8 cellular contexts compared by ENCODE assay signal in genomic region chr3:20225769-20226168, GRCh38. TPM values are rescaled to one million over a fixed set of nuclear protein-coding genes. Genes with fewer than 3 reads are reported as not detected.
A peak's percentile ranks its signal among the peaks of the same experiment; 100 is the strongest.
DNase-seq lines count a peak whose midpoint lies in the region; ATAC-seq and TF ChIP-seq lines count a peak whose summit lies in the region.

No MANE protein-coding gene starts in this region.

- no peaks in the 10 kb centered on the region for H3K9me3 Mint-ChIP-seq in activated T-cell treated with anti-CD3 and anti-CD28 coated beads, Interleukin-2, amount 50 U/mL, for 4 hours
- H3K9me3 Mint-ChIP-seq in CD8-positive, alpha-beta T cell, result no peaks in the 10 kb centered on the region

- H3K9me2 ChIP-seq in Karpas-422 (replicated peaks; ENCODE audit: insufficient read depth, low read length), result no peaks in the 10 kb centered on the region

- H3K4me2 ChIP-seq in DND-41 (ENCODE audit: insufficient read depth, low read length) (no peak overlapping the region), Karpas-422 (ENCODE audit: low read depth, low read length, poor library complexity, severe bottlenecking) (no peak overlapping the region)

- no peaks in the 10 kb centered on the region for H3K27me3 ChIP-seq in DND-41 (ENCODE audit: insufficient read depth, low read length, poor library complexity)
- no peaks in the 10 kb centered on the region for H3K27me3 ChIP-seq in Karpas-422 (ENCODE audit: low read length)
- H3K27me3 ChIP-seq in WERI-Rb-1 (ENCODE audit: insufficient read depth, low read depth, severe bottlenecking), result no peaks in the 10 kb centered on the region
- no peaks in the 10 kb centered on the region for H3K27me3 ChIP-seq in kidney epithelial cell (ENCODE audit: control insufficient read depth, insufficient read depth, low read length)
- no peaks in the 10 kb centered on the region for H3K27me3 ChIP-seq in CD8-positive, alpha-beta T cell (ENCODE audit: insufficient read depth, low read length)

- H3K4me3 ChIP-seq in DND-41 (ENCODE audit: low read depth in 1 of 2, low read length in 2 of 2) (no peak overlapping the region), Karpas-422 (ENCODE audit: low read length) (no peak overlapping the region), WERI-Rb-1 (ENCODE audit: low read depth, low read length) (no peak overlapping the region), kidney epithelial cell (ENCODE audit: low read depth, low read length) (no peak overlapping the region)
- no peak overlapping the region for H3K4me3 ChIP-seq in CD8-positive, alpha-beta T cell (ENCODE audit: low read depth, low read length)

- H4K20me1 ChIP-seq in DND-41 (ENCODE audit: insufficient read depth, low read length), result no peaks in the 10 kb centered on the region
- no peaks in the 10 kb centered on the region for H4K20me1 ChIP-seq in Karpas-422 (ENCODE audit: insufficient read depth, low read depth, low read length)

- TF ChIP-seq CTCF in DND-41 (IDR thresholded peaks at IDR 0.05; ENCODE audit: borderline replicate concordance, extremely low read depth, low read length, poor library complexity, severe bottlenecking), result peak; percentile 31
- peak; percentile 33; the same call in 1 of the 2 replicates for TF ChIP-seq CTCF in WERI-Rb-1 (IDR thresholded peaks at IDR 0.05; ENCODE audit: low read depth, low read length)
- peak; percentile 27 for TF ChIP-seq CTCF in kidney epithelial cell (IDR thresholded peaks at IDR 0.05; ENCODE audit: insufficient read depth, low read length, poor library complexity, severe bottlenecking)
- TF ChIP-seq CTCF in CD8-positive, alpha-beta T cell (IDR thresholded peaks at IDR 0.05), result no peak

- H3K4me1 ChIP-seq in DND-41 (ENCODE audit: insufficient read depth, low read length) (no peaks in the 10 kb centered on the region), Karpas-422 (ENCODE audit: low read length) (no peaks in the 10 kb centered on the region)
- no peaks in the 10 kb centered on the region for H3K4me1 ChIP-seq in CD8-positive, alpha-beta T cell (ENCODE audit: insufficient read depth, low read length)

- POLR2A ChIA-PET in CD8-positive, alpha-beta T cell (lab: Charles Lee), result no interaction called here

- H3K27ac ChIP-seq in DND-41 (ENCODE audit: low read length) (no peak overlapping the region), Karpas-422 (ENCODE audit: low read length) (no peak overlapping the region), WERI-Rb-1 (no peak overlapping the region)
- no peak overlapping the region for H3K27ac ChIP-seq in CD8-positive, alpha-beta T cell (ENCODE audit: low read depth, low read length)

- no peak overlapping the region for H2AFZ ChIP-seq in DND-41 (ENCODE audit: low read depth, low read length)
- no peak overlapping the region for H2AFZ ChIP-seq in Karpas-422 (ENCODE audit: low read length)

- no peak overlapping the region for H3K27ac Mint-ChIP-seq in CD8-positive, alpha-beta T cell

- DNase-seq in DND-41 (no peak), Karpas-422 (peak; percentile 80), WERI-Rb-1 (no peak), kidney epithelial cell (ENCODE audit: low read depth) (no peak)
- DNase-seq in activated T-cell treated with anti-CD3 and anti-CD28 coated beads, Interleukin-2, amount 50 U/mL, for 4 hours, result no peak
- DNase-seq in CD8-positive, alpha-beta T cell, result no peak
- DNase-seq in activated naive CD4-positive, alpha-beta T cell treated with anti-CD3 and anti-CD28 coated beads, Interleukin-2, amount 50 U/mL, for 16 hours, result no peak

- ATAC-seq in DND-41 (ENCODE audit: insufficient read depth, low read depth) (no peak), HG03354 (IDR thresholded peaks at IDR 0.05; ENCODE audit: poor library complexity, severe bottlenecking, unreplicated experiment) (no peak)
- ATAC-seq in activated T-cell treated with anti-CD3 and anti-CD28 coated beads, Interleukin-2, amount 50 U/mL, for 4 hours, result no peak
- no peak for ATAC-seq in CD8-positive, alpha-beta T cell

- H3K4me1 Mint-ChIP-seq in activated T-cell treated with anti-CD3 and anti-CD28 coated beads, Interleukin-2, amount 50 U/mL, for 4 hours (ENCODE audit: low read depth), result no peaks in the 10 kb centered on the region
- H3K4me1 Mint-ChIP-seq in CD8-positive, alpha-beta T cell (ENCODE audit: low read depth), result no peaks in the 10 kb centered on the region

- no peaks in the 10 kb centered on the region for H3K36me3 Mint-ChIP-seq in activated T-cell treated with anti-CD3 and anti-CD28 coated beads, Interleukin-2, amount 50 U/mL, for 4 hours (ENCODE audit: insufficient read depth)
- no peaks in the 10 kb centered on the region for H3K36me3 Mint-ChIP-seq in CD8-positive, alpha-beta T cell

- no peaks in the 10 kb centered on the region for H3K9me3 ChIP-seq in DND-41 (ENCODE audit: insufficient read depth, low read length, severe bottlenecking)
- no peaks in the 10 kb centered on the region for H3K9me3 ChIP-seq in Karpas-422 (ENCODE audit: low read length)
- H3K9me3 ChIP-seq in WERI-Rb-1 (ENCODE audit: severe bottlenecking), result no peaks in the 10 kb centered on the region
- H3K9me3 ChIP-seq in CD8-positive, alpha-beta T cell (ENCODE audit: low read length), result no peaks in the 10 kb centered on the region

- no peaks in the 10 kb centered on the region for H3K79me2 ChIP-seq in DND-41 (ENCODE audit: insufficient read depth, low read length)
- no peaks in the 10 kb centered on the region for H3K79me2 ChIP-seq in Karpas-422 (ENCODE audit: low read length)

- H3K27me3 Mint-ChIP-seq in activated T-cell treated with anti-CD3 and anti-CD28 coated beads, Interleukin-2, amount 50 U/mL, for 4 hours (ENCODE audit: low read depth), result no peaks in the 10 kb centered on the region
- H3K27me3 Mint-ChIP-seq in CD8-positive, alpha-beta T cell (ENCODE audit: low read depth), result peaks cover 2% of the 10 kb centered on the region

- H3K36me3 ChIP-seq in DND-41 (ENCODE audit: insufficient read depth, low read length), result no peaks in the 10 kb centered on the region
- no peaks in the 10 kb centered on the region for H3K36me3 ChIP-seq in Karpas-422 (ENCODE audit: insufficient read depth, low read length)
- no peaks in the 10 kb centered on the region for H3K36me3 ChIP-seq in WERI-Rb-1
- H3K36me3 ChIP-seq in kidney epithelial cell (ENCODE audit: control insufficient read depth, insufficient read depth, low read length), result no peaks in the 10 kb centered on the region
- no peaks in the 10 kb centered on the region for H3K36me3 ChIP-seq in CD8-positive, alpha-beta T cell (ENCODE audit: insufficient read depth, low read length)

- intact Hi-C loops in CD8-positive, alpha-beta T cell (cut with DNase I, micrococcal nuclease), result no loop called here

- CTCF ChIA-PET in CD8-positive, alpha-beta T cell (lab: Charles Lee), result no interaction called here

- H3K4me3 Mint-ChIP-seq in activated T-cell treated with anti-CD3 and anti-CD28 coated beads, Interleukin-2, amount 50 U/mL, for 4 hours, result no peak overlapping the region
- H3K4me3 Mint-ChIP-seq in CD8-positive, alpha-beta T cell, result no peak overlapping the region

- no peak overlapping the region for H3K9ac ChIP-seq in DND-41 (ENCODE audit: low read depth, low read length)
- H3K9ac ChIP-seq in Karpas-422 (ENCODE audit: low read length), result no peak overlapping the region

RNA-seq across cellular contexts. Expression of gene SGO1, which starts 39.8 kb away (rescaled TPM):
- total RNA-seq in Karpas-422 (2014; rRNA removed; shearing (Covaris generic); ENCODE audit: low replicate concordance), result 11.6 and 22.4 TPM in 2 replicates
- 4.8 and 6.9 TPM in 2 replicates for total RNA-seq in kidney epithelial cell
- 1 to 10 TPM; 6.5 to 9.2 (median 7.7) TPM for total RNA-seq in activated T-cell treated with anti-CD3 and anti-CD28 coated beads, Interleukin-2, amount 50 U/mL, for 4 hours
- total RNA-seq in CD8-positive, alpha-beta T cell, result under 1 TPM; 0.33 to 0.71 TPM
